In the genomic region with DNA sequence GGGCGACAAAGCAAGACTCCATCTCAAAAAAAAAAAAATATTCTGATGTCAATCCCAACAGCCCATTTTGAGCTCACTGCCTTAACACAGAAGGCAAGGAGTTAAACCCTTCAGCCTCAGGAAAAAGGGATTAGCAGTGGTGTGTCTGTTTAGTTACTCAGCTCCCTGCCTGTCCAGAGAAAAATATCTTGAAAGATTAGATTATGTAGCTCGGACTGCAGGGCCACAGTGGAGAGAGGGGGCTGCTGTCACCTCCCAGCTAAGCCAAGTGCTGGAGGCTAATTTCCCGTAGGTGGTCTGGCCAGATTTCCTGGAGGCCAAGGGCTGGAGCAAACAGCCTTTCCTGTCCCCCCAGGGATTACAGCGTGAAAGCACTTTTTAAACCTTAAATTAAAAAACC, we compare ENCODE assay signal across 23 cellular contexts. TPM values are rescaled to one million over a fixed set of nuclear protein-coding genes. Genes with fewer than 3 reads are reported as not detected.
DNase-seq lines count a peak whose midpoint lies in the region; ATAC-seq and TF ChIP-seq lines count a peak whose summit lies in the region.
"Had no signal": no experiment of that assay in that cellular context is flagged by ENCODE, and none has a peak within 500 bp of the region (broad histone marks: within the 10 kb centered on the region; RNA-seq: fewer than 3 reads in every experiment).

No MANE protein-coding gene starts in this region.

- H3K9me3 ChIP-seq in heart right ventricle (peaks cover 0 to 7% (median 0%) of the 10 kb centered on the region in 11 donors), SJCRH30 (replicated peaks) (no peaks in the 10 kb centered on the region)
- H3K9me3 ChIP-seq: Caco-2, MG63 had no signal

- no peaks in the 10 kb centered on the region for H3K4me1 ChIP-seq in heart right ventricle
- no peaks in the 10 kb centered on the region for H3K4me1 ChIP-seq in SJCRH30
- H3K4me1 ChIP-seq: Caco-2 had no signal

- WGBS in heart right ventricle, 2 donors, result 32 to 46% methylated on average over 4 of the region's 4 CpGs

- ATAC-seq in heart right ventricle, result peak in 6 of 8 donors; percentile 17 to 64 (median 37)
- no peak for ATAC-seq in GM21717 (IDR thresholded peaks at IDR 0.05; ENCODE audit: unreplicated experiment)
- ATAC-seq in GM19328 (IDR thresholded peaks at IDR 0.05; ENCODE audit: unreplicated experiment), result no peak
- ATAC-seq: CD8-positive, alpha-beta T cell; PC-3 had no signal

- H3K4me3 ChIP-seq in heart right ventricle (no peak overlapping the region), SJCRH30 (no peak overlapping the region)
- H3K4me3 ChIP-seq: MG63 had no signal

- H3K27ac ChIP-seq in heart right ventricle (no peak overlapping the region), SJCRH30 (no peak overlapping the region)
- H3K27ac ChIP-seq: C4-2B had no signal

- no peak for TF ChIP-seq CTCF in heart right ventricle (IDR thresholded peaks at IDR 0.05)

- peaks cover 0 to under 1% (median 0%) of the 10 kb centered on the region in 7 donors for H3K27me3 ChIP-seq in heart right ventricle
- H3K27me3 ChIP-seq in SJCRH30, result no peaks in the 10 kb centered on the region
- H3K27me3 ChIP-seq: MG63 had no signal

- DNase-seq in heart right ventricle (no peak), cardiac septum (ENCODE audit: low spot score) (no peak), SJCRH30 (peak; percentile 31 to 50), islet precursor cell (peak; percentile 58), A172 (ENCODE audit: low spot score) (no peak)
- DNase-seq: Caco-2; CD8-positive, alpha-beta T cell; GDM1; HCEC 1CT; IMR-90; KG1; MG63; NCI-H1105 treated with DMSO at 0.1 percent for 48 hours; NCI-H146; NCI-H1930; NCI-H2107; NCI-H524; NCI-H748 treated with DMSO at 0.1 percent for 48 hours; NK-92 treated with Interleukin-12 subunit alpha and Interleukin-12 subunit beta, amount 100 ng/mL, for 24 hours; PC-3 had no signal

- intact Hi-C loops in heart right ventricle (cut with DNase I) (loop anchor here in 2 of 10 donors (1.0 to 10.0 kb wide), 2 partner anchors 32 to 62 kb away; no protein-coding TSS in a partner anchor), cardiac septum (cut with DNase I) (no loop called here)

- H3K36me3 ChIP-seq in heart right ventricle (no peaks in the 10 kb centered on the region), SJCRH30 (no peaks in the 10 kb centered on the region)
- H3K36me3 ChIP-seq: MG63 had no signal

RNA-seq across cellular contexts. Expression of a gene that starts 50.3 kb away (rescaled TPM):
- 1 to 10 TPM; 2.8 to 5.1 (median 3.8) TPM for total RNA-seq in heart right ventricle
- polyA plus RNA-seq in heart right ventricle, result 1 to 10 TPM; 1.7 to 3.2 TPM
- 3.2 TPM for total RNA-seq in cardiac septum
- total RNA-seq in SJCRH30 (2014; rRNA removed; shearing (Covaris generic)), result 1.5 TPM in 2 replicates
- total RNA-seq in A172 (2014; rRNA removed; shearing (Covaris generic)), result 18.0 and 22.8 TPM in 2 replicates

Comparison
In these comparisons a context has a peak if more than half of its experiments do, and no peak if none do; other contexts are left out.
1. ATAC-seq: peak in heart right ventricle (6 of 8); none in GM21717 (single experiment) and GM19328 (single experiment).
2. DNase-seq: peak in SJCRH30 (2 of 2) and islet precursor cell (single experiment); none in heart right ventricle (0 of 2), cardiac septum (single experiment) and A172 (single experiment).